Comparison of ENCODE assay signal across 9 cellular contexts in the genomic region with DNA sequence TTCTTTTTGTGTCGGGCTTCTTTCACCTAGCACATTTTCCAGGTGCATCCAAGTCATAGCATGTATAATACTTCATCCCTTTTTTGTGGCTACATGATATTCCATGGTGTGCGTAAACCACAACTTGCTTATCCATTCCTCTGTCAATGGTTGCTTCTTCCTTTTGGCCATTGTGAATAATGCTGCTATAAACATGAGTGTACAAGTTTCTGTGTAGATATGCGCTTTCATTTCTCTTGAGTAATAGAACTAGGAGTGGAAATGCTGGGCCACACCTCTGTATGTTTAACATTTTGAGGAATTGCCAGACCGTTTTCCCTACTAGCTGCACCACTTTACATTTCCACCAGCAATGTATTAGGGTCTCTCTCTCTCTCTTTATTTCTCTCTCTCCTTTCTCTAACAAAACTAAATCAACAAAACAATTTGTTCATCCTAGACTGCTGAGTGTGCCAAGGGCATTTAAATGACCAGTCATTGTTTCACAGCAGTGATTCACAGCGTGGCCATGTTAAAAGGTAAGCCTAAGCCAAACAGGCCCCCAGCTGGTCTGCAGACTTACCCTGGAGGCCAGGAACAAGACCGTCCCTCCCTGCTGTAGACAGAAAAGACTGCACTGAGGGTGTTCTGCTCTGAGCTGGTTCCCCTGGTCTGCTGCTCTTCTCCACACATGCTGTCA. TPM values are rescaled to one million over a fixed set of nuclear protein-coding genes. Genes with fewer than 3 reads are reported as not detected.
DNase-seq lines count a peak whose midpoint lies in the region; ATAC-seq and TF ChIP-seq lines count a peak whose summit lies in the region.
"Had no signal": no experiment of that assay in that cellular context is flagged by ENCODE, and none has a peak within 500 bp of the region (broad histone marks: within the 10 kb centered on the region; RNA-seq: fewer than 3 reads in every experiment).

No MANE protein-coding gene starts in this region.

- no peak overlapping the region for H3K4me3 ChIP-seq in left ventricle myocardium inferior
- H3K4me3 ChIP-seq in astrocyte of the cerebellum (ENCODE audit: low read depth, low read length), result no peak overlapping the region
- no peak overlapping the region for H3K4me3 ChIP-seq in kidney epithelial cell (ENCODE audit: low read depth, low read length)

- H3K27me3 ChIP-seq in left ventricle myocardium inferior (ENCODE audit: low read depth) (no peaks in the 10 kb centered on the region), kidney epithelial cell (ENCODE audit: control insufficient read depth, insufficient read depth, low read length) (no peaks in the 10 kb centered on the region)

- H3K9me3 ChIP-seq in left ventricle myocardium inferior (replicated peaks), result no peaks in the 10 kb centered on the region

- H3K4me1 ChIP-seq in left ventricle myocardium inferior, result peaks cover 35% of the 10 kb centered on the region

- no peaks in the 10 kb centered on the region for H3K27me3 Mint-ChIP-seq in activated T-helper 17 cell treated with anti-CD3 and anti-CD28 coated beads, Interleukin-2, amount 50 U/mL, for 72 hours

- no peak for DNase-seq in left ventricle myocardium inferior
- DNase-seq in Right ventricle myocardium inferior (ENCODE audit: missing footprints), result no peak
- peak; percentile 65 for DNase-seq in astrocyte of the cerebellum (ENCODE audit: low read depth)
- peak; percentile 67 for DNase-seq in kidney epithelial cell (ENCODE audit: low read depth)
- DNase-seq in effector CD8-positive, alpha-beta T cell (lab: John Stamatoyannopoulos, UW), result no peak
- DNase-seq in stimulated activated naive CD4-positive, alpha-beta T cell treated with Interleukin-2 at 50 U/mL for 16 hours (lab: John Stamatoyannopoulos, UW), result no peak
- DNase-seq: NCI-H1436 treated with DMSO at 0.1 percent for 48 hours had no signal

- ATAC-seq in Right ventricle myocardium inferior, result no peak
- ATAC-seq in GM18520 (IDR thresholded peaks at IDR 0.05; ENCODE audit: unreplicated experiment), result no peak
- ATAC-seq in activated T-helper 17 cell treated with anti-CD3 and anti-CD28 coated beads, Interleukin-2, amount 50 U/mL, for 72 hours (replicated peaks), result no peak

- H3K4me1 Mint-ChIP-seq in activated T-helper 17 cell treated with anti-CD3 and anti-CD28 coated beads, Interleukin-2, amount 50 U/mL, for 72 hours, result peaks cover 37% of the 10 kb centered on the region

- H3K27ac ChIP-seq in left ventricle myocardium inferior (replicated peaks), result peak overlapping the region; percentile 27

- H3K36me3 ChIP-seq in left ventricle myocardium inferior, result no peaks in the 10 kb centered on the region
- no peaks in the 10 kb centered on the region for H3K36me3 ChIP-seq in kidney epithelial cell (ENCODE audit: control insufficient read depth, insufficient read depth, low read length)

- TF ChIP-seq CTCF in left ventricle myocardium inferior (IDR thresholded peaks at IDR 0.05; ENCODE audit: borderline replicate concordance) (no peak), astrocyte of the cerebellum (IDR thresholded peaks at IDR 0.05; ENCODE audit: low read depth, low read length, missing control alignments) (no peak), kidney epithelial cell (IDR thresholded peaks at IDR 0.05; ENCODE audit: insufficient read depth, low read length, poor library complexity, severe bottlenecking) (no peak)

- H3K9me3 Mint-ChIP-seq in activated T-helper 17 cell treated with anti-CD3 and anti-CD28 coated beads, Interleukin-2, amount 50 U/mL, for 72 hours, result no peaks in the 10 kb centered on the region

- intact Hi-C loops in left ventricle myocardium inferior (cut with micrococcal nuclease) (no loop called here), Right ventricle myocardium inferior (cut with DNase I) (no loop called here)

- in situ Hi-C loops in astrocyte of the cerebellum (cut with HindIII; ENCODE audit: low sequenced_read_pairs), result no loop called here

- no peak overlapping the region for H3K4me3 Mint-ChIP-seq in activated T-helper 17 cell treated with anti-CD3 and anti-CD28 coated beads, Interleukin-2, amount 50 U/mL, for 72 hours

- no peaks in the 10 kb centered on the region for H3K36me3 Mint-ChIP-seq in activated T-helper 17 cell treated with anti-CD3 and anti-CD28 coated beads, Interleukin-2, amount 50 U/mL, for 72 hours (ENCODE audit: low read depth)

- H3K27ac Mint-ChIP-seq in activated T-helper 17 cell treated with anti-CD3 and anti-CD28 coated beads, Interleukin-2, amount 50 U/mL, for 72 hours, result no peak overlapping the region

RNA-seq across cellular contexts. Expression of gene LYST, which starts 53.2 kb away (rescaled TPM):
- total RNA-seq in left ventricle myocardium inferior (10.3 TPM), Right ventricle myocardium inferior (10.6 TPM), kidney epithelial cell (10.9 and 12.7 TPM in 2 replicates)
- 10 to 100 TPM; 19.8 to 41.2 TPM for total RNA-seq in activated T-helper 17 cell treated with anti-CD3 and anti-CD28 coated beads, Interleukin-2, amount 50 U/mL, for 72 hours

Comparison
In these comparisons a context has a peak if more than half of its experiments do, and no peak if none do; other contexts are left out.
1. DNase-seq: peak in astrocyte of the cerebellum (single experiment) and kidney epithelial cell (single experiment); none in left ventricle myocardium inferior (single experiment), Right ventricle myocardium inferior (single experiment), effector CD8-positive, alpha-beta T cell (single experiment) and stimulated activated naive CD4-positive, alpha-beta T cell treated with Interleukin-2 at 50 U/mL for 16 hours (single experiment).